8 cellular contexts compared by ENCODE assay signal in genomic region chr1:151326619-151327222, GRCh38. TPM values are rescaled to one million over a fixed set of nuclear protein-coding genes. Genes with fewer than 3 reads are reported as not detected.
DNase-seq lines count a peak whose midpoint lies in the region; ATAC-seq, FAIRE-seq and TF ChIP-seq lines count a peak whose summit lies in the region.

No MANE protein-coding gene starts in this region.

- DNase-seq in Karpas-422 (peak; percentile 77), WTC11 (ENCODE audit: low spot score) (no peak), H1 (ENCODE audit: low read depth in 1 of 2, low spot score in 2 of 2) (no peak), GOT3 (lab: John Stamatoyannopoulos, UW) (no peak)
- DNase-seq in stimulated activated CD8-positive, alpha-beta memory T cell treated with anti-CD3 and anti-CD28 coated beads, Interleukin-7, amount 100 ng/mL, for 24 hours (ENCODE audit: low read depth): peak; percentile 21

- WGBS in H1 (ENCODE audit: extremely low coverage in 1 of 2, insufficient coverage in 1 of 2, insufficient read length in 1 of 2, insufficient replicate concordance in 2 of 2, low coverage in 1 of 2, low lambda C conversion rate in 2 of 2, missing lambda C conversion rate in 1 of 2), 2 experiments: 8% methylated on average over 12 of the region's 12 CpGs; no CpG with 5 or more reads in 1 of the 2 experiments
- WGBS in mesodermal cell (ENCODE audit: insufficient coverage in 2 of 2), 2 experiments: 6 to 9% methylated on average over 7 of the region's 12 CpGs

- H3K23me2 ChIP-seq in H1 (ENCODE audit: low read depth, low read length): peaks cover 13% of the 10 kb centered on the region

- H3K4me1 ChIP-seq in Karpas-422 (ENCODE audit: low read length) (peaks cover 22% of the 10 kb centered on the region), H1 (replicated peaks in 1 of 4; ENCODE audit: control insufficient read depth in 3 of 4, insufficient read depth in 4 of 4, low read length in 3 of 4) (peaks cover 2 to 8% (median 5%) of the 10 kb centered on the region in 4 experiments; a peak in 5 of 7 replicates), mesodermal cell (ENCODE audit: control insufficient read depth, insufficient read depth, low read length, poor library complexity, severe bottlenecking) (peaks cover 13% of the 10 kb centered on the region)

- no peaks in the 10 kb centered on the region for H3K27me3 Mint-ChIP-seq in WTC11 (ENCODE audit: low read depth)

- H2BK15ac ChIP-seq in H1 (ENCODE audit: low read length): no peak overlapping the region

- TF ChIP-seq CTCF in WTC11 (IDR thresholded peaks at IDR 0.05) (no peak), H1 (IDR thresholded peaks at IDR 0.05; ENCODE audit: control extremely low read depth in 1 of 3, insufficient read depth in 1 of 3, low read depth in 1 of 3, low read length in 3 of 3) (no peak)

- H2BK5ac ChIP-seq in H1 (ENCODE audit: low read depth, low read length): 0 out of 2 replicates have a peak overlapping the region, but pooled peaks have one; percentile 82

- H3K4me3 ChIP-seq in GM08714 (ENCODE audit: low read length) (peak overlapping the region; percentile 98), Karpas-422 (ENCODE audit: low read length) (peak overlapping the region; percentile 68), H1 (ENCODE audit: extremely low read depth in 1 of 4, insufficient read depth in 2 of 4, low read depth in 3 of 4, low read length in 4 of 4) (peak overlapping the region; percentile 67 to 87 (median 79)), mesodermal cell (ENCODE audit: extremely low read depth, insufficient read depth, low read length, poor library complexity, severe bottlenecking) (peak overlapping the region; percentile 79)

- H4K5ac ChIP-seq in H1 (ENCODE audit: insufficient read length, low read depth, low read length): no peak overlapping the region

- H3K27ac ChIP-seq in Karpas-422 (ENCODE audit: low read length): peak overlapping the region; percentile 91
- no peak overlapping the region for H3K27ac ChIP-seq in H1 (ENCODE audit: low read depth, low read length)
- no peak overlapping the region for H3K27ac ChIP-seq in mesodermal cell (ENCODE audit: low read depth, low read length, severe bottlenecking)

- peak overlapping the region; percentile 87 for H3K4me3 Mint-ChIP-seq in WTC11

- H3K9me3 Mint-ChIP-seq in WTC11: no peaks in the 10 kb centered on the region

- H3K9me3 ChIP-seq in Karpas-422 (ENCODE audit: low read length) (no peaks in the 10 kb centered on the region), H1 (ENCODE audit: insufficient read depth in 2 of 2, low read depth in 1 of 2, low read length in 1 of 2) (no peaks in the 10 kb centered on the region), mesodermal cell (ENCODE audit: control insufficient read depth, low read length) (no peaks in the 10 kb centered on the region)

- peak; percentile 56 for ATAC-seq in GM21576 (IDR thresholded peaks at IDR 0.05; ENCODE audit: unreplicated experiment)
- ATAC-seq in WTC11: peak; percentile 14

- peak overlapping the region; percentile 48 for H3K18ac ChIP-seq in H1 (ENCODE audit: extremely low read depth, low read length)

- H3K79me1 ChIP-seq in H1 (ENCODE audit: low read depth, low read length): 0 out of 2 replicates have a peak, but pooled peaks cover 2% of the 10 kb centered on the region

- no peak for TF ChIP-seq EP300 in H1 (IDR thresholded peaks at IDR 0.05; ENCODE audit: borderline replicate concordance in 1 of 2, low read depth in 2 of 2, low read length in 2 of 2)

- no peak for TF ChIP-seq RAD21 in H1 (IDR thresholded peaks at IDR 0.05 in 1 of 2, conservative IDR thresholded peaks at IDR 0.05 in 1 of 2; ENCODE audit: low read depth in 2 of 2, low read length in 2 of 2)

- TF ChIP-seq POLR2A in H1 (IDR thresholded peaks at IDR 0.05; ENCODE audit: control extremely low read depth in 1 of 2, low read depth in 2 of 2, low read length in 2 of 2): no peak

- POLR2A ChIA-PET in WTC11 (lab: Charles Lee) (interaction anchor here (1.1 to 2.0 kb wide), 5 partner anchors 14 to 74 kb away, joined by 3 to 23 read pairs (median 8); partner anchors contain the start of genes PSMB4 and ZNF687), H1 (lab: Charles Lee; ENCODE audit: partially characterized antibody) (interaction anchor here (1.1 to 5.9 kb wide), 17 partner anchors 9 to 213 kb away, joined by 3 to 46 read pairs (median 12); partner anchors contain the start of genes PSMB4, RFX5, SELENBP1 and TUFT1)

- 0 out of 2 replicates have a peak, but pooled peaks cover 4% of the 10 kb centered on the region for H3K36me3 ChIP-seq in Karpas-422 (ENCODE audit: insufficient read depth, low read length)
- peaks cover 3 to 7% (median 4%) of the 10 kb centered on the region in 4 experiments; a peak in 5 of 8 replicates for H3K36me3 ChIP-seq in H1 (ENCODE audit: control insufficient read depth in 2 of 4, insufficient read depth in 4 of 4, low read length in 3 of 4)
- H3K36me3 ChIP-seq in mesodermal cell (ENCODE audit: control insufficient read depth, insufficient read depth, low read length): peaks cover 35% of the 10 kb centered on the region

- CTCF ChIA-PET in WTC11 (lab: Charles Lee) (interaction anchor here (1.1 to 2.3 kb wide), 6 partner anchors 14 to 227 kb away, joined by 3 to 48 read pairs (median 5); partner anchors contain the start of gene ZNF687), H1 (lab: Charles Lee; ENCODE audit: partially characterized antibody) (interaction anchor here (0.6 to 11.1 kb wide), 7 partner anchors 13 to 170 kb away, joined by 3 to 79 read pairs (median 3); no protein-coding TSS in a partner anchor)

- peak overlapping the region; percentile 71 for H3K9ac ChIP-seq in Karpas-422 (ENCODE audit: low read length)
- H3K9ac ChIP-seq in H1 (replicated peaks in 1 of 4; ENCODE audit: extremely low read depth in 1 of 4, low read depth in 3 of 4, low read length in 3 of 4): peak overlapping the region; percentile 9 to 81 (median 48)

- no peak overlapping the region for H2BK120ac ChIP-seq in H1 (replicated peaks; ENCODE audit: low read depth, low read length)

- H4K91ac ChIP-seq in H1 (replicated peaks; ENCODE audit: insufficient read length, low read length): no peak overlapping the region

- H2BK12ac ChIP-seq in H1 (ENCODE audit: low read depth, low read length): no peak overlapping the region

- H3K27me3 ChIP-seq in Karpas-422 (ENCODE audit: low read length) (no peaks in the 10 kb centered on the region), H1 (replicated peaks in 1 of 4; ENCODE audit: control insufficient read depth in 3 of 4, extremely low read depth in 1 of 4, insufficient read depth in 3 of 4, low read length in 3 of 4) (no peaks in the 10 kb centered on the region)

- FAIRE-seq in H1 (lab: Jason Lieb, UNC): no peak

- peaks cover 16% of the 10 kb centered on the region for H3K36me3 Mint-ChIP-seq in WTC11

- peak overlapping the region; percentile 95 for H3K27ac Mint-ChIP-seq in WTC11

- no peaks in the 10 kb centered on the region for H3K9me2 ChIP-seq in Karpas-422 (replicated peaks; ENCODE audit: insufficient read depth, low read length)

- no peak overlapping the region for H3K23ac ChIP-seq in H1 (ENCODE audit: insufficient read length)

- no peak overlapping the region for H2AK5ac ChIP-seq in H1 (ENCODE audit: low read depth, low read length)

- no peak overlapping the region for H3K14ac ChIP-seq in H1 (ENCODE audit: insufficient read length)

- H3K4ac ChIP-seq in H1 (replicated peaks; ENCODE audit: insufficient read length, low read depth, low read length): no peak overlapping the region

- no peak overlapping the region for H2BK20ac ChIP-seq in H1 (ENCODE audit: low read length)

- H2AFZ ChIP-seq in Karpas-422 (ENCODE audit: low read length): no peak overlapping the region
- no peak overlapping the region; the same call in 1 of the 2 replicates for H2AFZ ChIP-seq in H1 (ENCODE audit: low read length)

- H3K56ac ChIP-seq in H1 (replicated peaks; ENCODE audit: insufficient read length, low read depth, low read length): no peak overlapping the region

- H4K20me1 ChIP-seq in Karpas-422 (ENCODE audit: insufficient read depth, low read depth, low read length) (no peaks in the 10 kb centered on the region), H1 (replicated peaks in 1 of 2; ENCODE audit: control insufficient read depth in 1 of 2, insufficient read depth in 2 of 2, low read length in 2 of 2) (no peaks in the 10 kb centered on the region)

- H4K8ac ChIP-seq in H1 (ENCODE audit: extremely low read depth, insufficient read depth, low read length): no peak overlapping the region

- H3K79me2 ChIP-seq in Karpas-422 (ENCODE audit: low read length) (peaks cover 29% of the 10 kb centered on the region), H1 (ENCODE audit: control insufficient read depth in 1 of 2, insufficient read depth in 2 of 2, low read length in 2 of 2) (peaks cover 0 to 16% of the 10 kb centered on the region in 2 experiments; a peak in 3 of 4 replicates)

- peaks cover 13% of the 10 kb centered on the region for H3K4me1 Mint-ChIP-seq in WTC11

- H3K4me2 ChIP-seq in Karpas-422 (ENCODE audit: low read depth, low read length, poor library complexity, severe bottlenecking) (peak overlapping the region; percentile 85), H1 (ENCODE audit: insufficient read depth in 1 of 2, low read depth in 2 of 2, low read length in 2 of 2) (peak overlapping the region; percentile 82 to 88)

RNA-seq across cellular contexts. Expression of gene PI4KB, which starts 0.5 kb away (rescaled TPM):
- 29.4 and 42.6 TPM in 2 replicates for total RNA-seq in Karpas-422 (2014; rRNA removed; shearing (Covaris generic); ENCODE audit: low replicate concordance)
- total RNA-seq in WTC11 (2021): 25.6 to 33.6 TPM (median 30.5 TPM) in 3 replicates
- total RNA-seq in H1 (2021; fragmentation: NEBNext Ultra II Directional; extraction: Animal tissue kit (Norgen Biotek cat#: 25700)): 30.1 and 31.0 TPM in 2 replicates
- 33.1 and 37.1 TPM in 2 replicates for polyA plus RNA-seq in H1 (2011; rRNA removed)
- 38.3 TPM for polyA plus RNA-seq in H1 (2011; cell fraction: cytosol; rRNA removed)
- 68.6 TPM for polyA plus RNA-seq in H1 (2011; cell fraction: nucleus; rRNA removed)
- 25.9 to 30.3 TPM (median 27.6 TPM) in 4 replicates for polyA plus RNA-seq in H1 (2012, experiment 1 of 2)
- polyA plus RNA-seq in H1 (2012, experiment 2 of 2): 22.8 TPM
- 13.7 TPM for polyA plus RNA-seq in H1 (2013, experiment 1 of 2)
- polyA plus RNA-seq in H1 (2013, experiment 2 of 2): 13.8 TPM
- 75.6 and 82.5 TPM in 2 replicates for polyA minus RNA-seq in H1 (2011; rRNA and poly(A)+ RNA removed)
- polyA minus RNA-seq in H1 (2011; cell fraction: cytosol; rRNA and poly(A)+ RNA removed): 39.6 TPM
- 34.0 TPM for polyA minus RNA-seq in H1 (2011; cell fraction: nucleus; rRNA and poly(A)+ RNA removed)
- polyA plus RNA-seq in mesodermal cell (2013, experiment 1 of 2): 33.9 TPM
- 31.7 TPM for polyA plus RNA-seq in mesodermal cell (2013, experiment 2 of 2)

RNA-seq across cellular contexts. Expression of gene RFX5, which starts 20.3 kb away (rescaled TPM):
- total RNA-seq in Karpas-422 (2014; rRNA removed; shearing (Covaris generic); ENCODE audit: low replicate concordance): 101 and 159 TPM in 2 replicates
- total RNA-seq in WTC11 (2021): 59.2 to 69.2 TPM (median 67.7 TPM) in 3 replicates
- total RNA-seq in H1 (2021; fragmentation: NEBNext Ultra II Directional; extraction: Animal tissue kit (Norgen Biotek cat#: 25700)): 57.6 and 59.7 TPM in 2 replicates
- 27.8 and 29.9 TPM in 2 replicates for polyA plus RNA-seq in H1 (2011; rRNA removed)
- 47.2 TPM for polyA plus RNA-seq in H1 (2011; cell fraction: cytosol; rRNA removed)
- 120 TPM for polyA plus RNA-seq in H1 (2011; cell fraction: nucleus; rRNA removed)
- 42.3 to 70.4 TPM (median 49.2 TPM) in 4 replicates for polyA plus RNA-seq in H1 (2012, experiment 1 of 2)
- polyA plus RNA-seq in H1 (2012, experiment 2 of 2): 20.4 TPM
- polyA plus RNA-seq in H1 (2013, experiment 1 of 2): 34.9 TPM
- polyA plus RNA-seq in H1 (2013, experiment 2 of 2): 34.7 TPM
- polyA minus RNA-seq in H1 (2011; rRNA and poly(A)+ RNA removed): 121 and 134 TPM in 2 replicates
- polyA minus RNA-seq in H1 (2011; cell fraction: cytosol; rRNA and poly(A)+ RNA removed): 38.2 TPM
- 39.0 TPM for polyA minus RNA-seq in H1 (2011; cell fraction: nucleus; rRNA and poly(A)+ RNA removed)
- polyA plus RNA-seq in mesodermal cell (2013, experiment 1 of 2): 42.8 TPM
- polyA plus RNA-seq in mesodermal cell (2013, experiment 2 of 2): 45.9 TPM

RNA-seq across cellular contexts. Expression of gene ZNF687, which starts 44.6 kb away (rescaled TPM):
- 21.3 and 33.5 TPM in 2 replicates for total RNA-seq in Karpas-422 (2014; rRNA removed; shearing (Covaris generic); ENCODE audit: low replicate concordance)
- total RNA-seq in WTC11 (2021): 54.1 to 56.8 TPM (median 55.1 TPM) in 3 replicates
- total RNA-seq in H1 (2021; fragmentation: NEBNext Ultra II Directional; extraction: Animal tissue kit (Norgen Biotek cat#: 25700)): 43.0 and 45.9 TPM in 2 replicates
- 69.9 and 91.9 TPM in 2 replicates for polyA plus RNA-seq in H1 (2011; rRNA removed)
- 47.7 TPM for polyA plus RNA-seq in H1 (2011; cell fraction: cytosol; rRNA removed)
- polyA plus RNA-seq in H1 (2011; cell fraction: nucleus; rRNA removed): 90.8 TPM
- 30.8 to 47.7 TPM (median 40.3 TPM) in 4 replicates for polyA plus RNA-seq in H1 (2012, experiment 1 of 2)
- 35.9 TPM for polyA plus RNA-seq in H1 (2012, experiment 2 of 2)
- polyA plus RNA-seq in H1 (2013, experiment 1 of 2): 26.5 TPM
- polyA plus RNA-seq in H1 (2013, experiment 2 of 2): 24.7 TPM
- 64.9 and 87.9 TPM in 2 replicates for polyA minus RNA-seq in H1 (2011; rRNA and poly(A)+ RNA removed)
- 65.9 TPM for polyA minus RNA-seq in H1 (2011; cell fraction: cytosol; rRNA and poly(A)+ RNA removed)
- 80.7 TPM for polyA minus RNA-seq in H1 (2011; cell fraction: nucleus; rRNA and poly(A)+ RNA removed)
- polyA plus RNA-seq in mesodermal cell (2013, experiment 1 of 2): 18.9 TPM
- 19.5 TPM for polyA plus RNA-seq in mesodermal cell (2013, experiment 2 of 2)

RNA-seq across cellular contexts. Expression of gene SELENBP1, which starts 45.8 kb away (rescaled TPM):
- not detected in 2 replicates for total RNA-seq in Karpas-422 (2014; rRNA removed; shearing (Covaris generic); ENCODE audit: low replicate concordance)
- total RNA-seq in WTC11 (2021): 17.9 to 23.9 TPM (median 20.2 TPM) in 3 replicates
- 15.3 and 20.0 TPM in 2 replicates for total RNA-seq in H1 (2021; fragmentation: NEBNext Ultra II Directional; extraction: Animal tissue kit (Norgen Biotek cat#: 25700))
- polyA plus RNA-seq in H1 (2011; rRNA removed): 32.4 and 39.4 TPM in 2 replicates
- 39.9 TPM for polyA plus RNA-seq in H1 (2011; cell fraction: cytosol; rRNA removed)
- 120 TPM for polyA plus RNA-seq in H1 (2011; cell fraction: nucleus; rRNA removed)
- polyA plus RNA-seq in H1 (2012, experiment 1 of 2): 22.5 to 28.2 TPM (median 25.5 TPM) in 4 replicates
- polyA plus RNA-seq in H1 (2012, experiment 2 of 2): 18.5 TPM
- polyA plus RNA-seq in H1 (2013, experiment 1 of 2): 11.7 TPM
- 10.3 TPM for polyA plus RNA-seq in H1 (2013, experiment 2 of 2)
- polyA minus RNA-seq in H1 (2011; rRNA and poly(A)+ RNA removed): 18.6 and 27.3 TPM in 2 replicates
- 12.6 TPM for polyA minus RNA-seq in H1 (2011; cell fraction: cytosol; rRNA and poly(A)+ RNA removed)
- polyA minus RNA-seq in H1 (2011; cell fraction: nucleus; rRNA and poly(A)+ RNA removed): 12.8 TPM
- polyA plus RNA-seq in mesodermal cell (2013, experiment 1 of 2): 45.9 TPM
- 40.1 TPM for polyA plus RNA-seq in mesodermal cell (2013, experiment 2 of 2)

Comparison
In these comparisons a context has a peak if more than half of its experiments do, and no peak if none do; other contexts are left out.
1. DNase-seq: peak in Karpas-422 (single experiment) and stimulated activated CD8-positive, alpha-beta memory T cell treated with anti-CD3 and anti-CD28 coated beads, Interleukin-7, amount 100 ng/mL, for 24 hours (single experiment); none in WTC11 (single experiment), H1 (0 of 2) and GOT3 (single experiment).
2. Peak in every context shown above with its lines, with median percentiles within 50 percentile points of each other: H3K4me3 ChIP-seq.